ENCODE assay signal across 19 cellular contexts in genomic region chr17:2186937-2187336, GRCh38.
DNase-seq lines count a peak whose midpoint lies in the region; ATAC-seq and TF ChIP-seq lines count a peak whose summit lies in the region.
"Had no signal": no experiment of that assay in that cellular context is flagged by ENCODE, and none has a peak within 500 bp of the region (broad histone marks: within the 10 kb centered on the region; RNA-seq: fewer than 3 reads in every experiment).

No MANE protein-coding gene starts in this region.

- no peaks in the 10 kb centered on the region for H3K9me3 Mint-ChIP-seq in MCF 10A (ENCODE audit: unreplicated experiment)
- no peaks in the 10 kb centered on the region for H3K9me3 Mint-ChIP-seq in mesothelial cell of epicardium
- H3K9me3 Mint-ChIP-seq in stimulated activated effector memory CD8-positive, alpha-beta T cell treated with anti-CD3 and anti-CD28 coated beads, Interleukin-12 subunit alpha, Interleukin-12 subunit beta, amount 100 ng/mL, for 72 hours = no peaks in the 10 kb centered on the region
- H3K9me3 Mint-ChIP-seq: CD14-positive monocyte; CD4-positive, alpha-beta T cell; CD8-positive, alpha-beta memory T cell; GM23338; HFFc6 had no signal

- peaks cover 0 to 7% of the 10 kb centered on the region in 2 donors for H3K4me1 ChIP-seq in breast epithelium
- H3K4me1 ChIP-seq: HAP-1 had no signal

- BruUV-seq in MCF 10A (replicated peaks; lab: Mats Ljungman, UMichigan) = no TSS peak

- CTCF ChIA-PET in MCF 10A (lab: Yijun Ruan, JAX) = interaction anchor here (0.6 to 1.4 kb wide), 2 partner anchors 58 to 131 kb away, joined by 3 to 7 read pairs; no protein-coding TSS in a partner anchor

- TF ChIP-seq CTCF in MCF 10A (IDR thresholded peaks at IDR 0.05; ENCODE audit: unreplicated experiment) = no peak
- no peak for TF ChIP-seq CTCF in breast epithelium (IDR thresholded peaks at IDR 0.05)
- no peak for TF ChIP-seq CTCF in mesothelial cell of epicardium (IDR thresholded peaks at IDR 0.05; ENCODE audit: unreplicated experiment)

- H3K27ac Mint-ChIP-seq in MCF 10A (ENCODE audit: low read depth, unreplicated experiment) (peak overlapping the region; percentile 57), mesothelial cell of epicardium (peak overlapping the region; percentile 26)
- H3K27ac Mint-ChIP-seq in stimulated activated effector memory CD8-positive, alpha-beta T cell treated with anti-CD3 and anti-CD28 coated beads, Interleukin-12 subunit alpha, Interleukin-12 subunit beta, amount 100 ng/mL, for 72 hours = peak overlapping the region; percentile 30
- H3K27ac Mint-ChIP-seq: B cell; CD4-positive, alpha-beta T cell; GM23338 had no signal

- no peak overlapping the region for H3K27ac ChIP-seq in breast epithelium
- H3K27ac ChIP-seq: 22Rv1 had no signal

- TF ChIP-seq POLR2A in breast epithelium (IDR thresholded peaks at IDR 0.05) = no peak

- H3K27me3 Mint-ChIP-seq in MCF 10A (ENCODE audit: insufficient read depth, unreplicated experiment) (no peaks in the 10 kb centered on the region), mesothelial cell of epicardium (ENCODE audit: low read depth) (no peaks in the 10 kb centered on the region)
- H3K27me3 Mint-ChIP-seq: B cell; CD4-positive, alpha-beta T cell; CD8-positive, alpha-beta memory T cell had no signal

- H3K9me3 ChIP-seq in breast epithelium = no peaks in the 10 kb centered on the region
- H3K9me3 ChIP-seq: BLaER1 treated with 17β-estradiol and CSF1 and Interleukin-3, amounts not matched to agents 10 nM and 100 nM; HAP-1 had no signal

- intact Hi-C loops in MCF 10A (cut with micrococcal nuclease) = no loop called here
- intact Hi-C loops in breast epithelium (cut with DNase I; ENCODE audit: low total_unique reads) = no loop called here

- H3K36me3 ChIP-seq in breast epithelium = no peaks in the 10 kb centered on the region
- H3K36me3 ChIP-seq: HAP-1 had no signal

- DNase-seq in MCF 10A (ENCODE audit: unreplicated experiment) (no peak), breast epithelium (ENCODE audit: low spot score in 2 of 2) (no peak), cerebellar cortex (ENCODE audit: low spot score) (peak; percentile 60), mesothelial cell of epicardium (ENCODE audit: low spot score in 2 of 2, unreplicated experiment in 2 of 2) (no peak), NCI-H1417 (lab: John Stamatoyannopoulos, UW) (no peak), DMS53 (lab: John Stamatoyannopoulos, UW) (no peak)
- no peak for DNase-seq in stimulated activated effector memory CD8-positive, alpha-beta T cell treated with anti-CD3 and anti-CD28 coated beads, Interleukin-12 subunit alpha, Interleukin-12 subunit beta, amount 100 ng/mL, for 72 hours (ENCODE audit: low spot score in 2 of 2)
- no peak for DNase-seq in activated CD8-positive, alpha-beta memory T cell treated with anti-CD3 and anti-CD28 coated beads, Interleukin-2, amount 50 U/mL, for 4 hours
- DNase-seq: CD4-positive, alpha-beta T cell; CD8-positive, alpha-beta memory T cell; DMS 273 treated with DMSO at 0.1 percent for 48 hours; DMS79 treated with DMSO at 0.1 percent for 48 hours; HFFc6 had no signal

- ATAC-seq in stimulated activated effector memory CD8-positive, alpha-beta T cell treated with anti-CD3 and anti-CD28 coated beads, Interleukin-12 subunit alpha, Interleukin-12 subunit beta, amount 100 ng/mL, for 72 hours = no peak
- ATAC-seq: GM23338 had no signal

- H3K4me3 ChIP-seq in breast epithelium = no peak overlapping the region
- H3K4me3 ChIP-seq: BLaER1 treated with 17β-estradiol and CSF1 and Interleukin-3, amounts not matched to agents 10 nM and 100 nM; GM23338; HAP-1 had no signal

- no peaks in the 10 kb centered on the region for H3K27me3 ChIP-seq in breast epithelium
- H3K27me3 ChIP-seq: BLaER1 treated with 17β-estradiol and CSF1 and Interleukin-3, amounts not matched to agents 10 nM and 100 nM had no signal

- peaks cover 42% of the 10 kb centered on the region for H3K36me3 Mint-ChIP-seq in MCF 10A (ENCODE audit: insufficient read depth, unreplicated experiment)
- H3K36me3 Mint-ChIP-seq in mesothelial cell of epicardium = peaks cover 44% of the 10 kb centered on the region
- peaks cover 68% of the 10 kb centered on the region for H3K36me3 Mint-ChIP-seq in stimulated activated effector memory CD8-positive, alpha-beta T cell treated with anti-CD3 and anti-CD28 coated beads, Interleukin-12 subunit alpha, Interleukin-12 subunit beta, amount 100 ng/mL, for 72 hours

- H3K4me3 Mint-ChIP-seq in MCF 10A (ENCODE audit: unreplicated experiment) (no peak overlapping the region), mesothelial cell of epicardium (no peak overlapping the region)
- H3K4me3 Mint-ChIP-seq in stimulated activated effector memory CD8-positive, alpha-beta T cell treated with anti-CD3 and anti-CD28 coated beads, Interleukin-12 subunit alpha, Interleukin-12 subunit beta, amount 100 ng/mL, for 72 hours = no peak overlapping the region
- H3K4me3 Mint-ChIP-seq: B cell; CD14-positive monocyte; CD4-positive, alpha-beta T cell; CD8-positive, alpha-beta memory T cell; GM23338; HFFc6 had no signal

- H3K4me1 Mint-ChIP-seq in MCF 10A (ENCODE audit: insufficient read depth, unreplicated experiment) = peaks cover 16% of the 10 kb centered on the region
- peaks cover 46% of the 10 kb centered on the region for H3K4me1 Mint-ChIP-seq in mesothelial cell of epicardium
- peaks cover 46% of the 10 kb centered on the region for H3K4me1 Mint-ChIP-seq in stimulated activated effector memory CD8-positive, alpha-beta T cell treated with anti-CD3 and anti-CD28 coated beads, Interleukin-12 subunit alpha, Interleukin-12 subunit beta, amount 100 ng/mL, for 72 hours

- POLR2A ChIA-PET in MCF 10A (lab: Yijun Ruan, JAX) = no interaction called here
